6 cellular contexts compared by ENCODE assay signal in genomic region chr10:66398653-66399052, GRCh38.
"Had no signal": no experiment of that assay in that cellular context is flagged by ENCODE, and none has a peak within 500 bp of the region (broad histone marks: within the 10 kb centered on the region; RNA-seq: fewer than 3 reads in every experiment).

No MANE protein-coding gene starts in this region.

- H3K4me3 ChIP-seq: K562 had no signal

- ATAC-seq: HepG2, K562 had no signal

- DNase-seq: IMR-90, KBM-7, KG1 had no signal

- H3K27ac ChIP-seq: HL-60 had no signal
